1 cellular context compared by ENCODE assay signal in genomic region chr17:55301521-55302406, GRCh38.
TF ChIP-seq lines count a peak whose summit lies in the region.

No MANE protein-coding gene starts in this region.

TF ChIP-seq in HepG2, 621 proteins besides CTCF, POLR2A, EP300 and RAD21 (continued from another document and continues in another):
- no peak for TF ChIP-seq GRHL1 (CRISPR knock-in tag; conservative IDR thresholded peaks at IDR 0.05)
- TF ChIP-seq ZNF577 (CRISPR knock-in tag; IDR thresholded peaks at IDR 0.05; ENCODE audit: borderline replicate concordance, low read depth) = no peak
- TF ChIP-seq ZC3H13 (CRISPR knock-in tag; IDR thresholded peaks at IDR 0.05) = no peak
- TF ChIP-seq MIER3 (CRISPR knock-in tag; IDR thresholded peaks at IDR 0.05; ENCODE audit: borderline replicate concordance) = peak; percentile 83; the same call in 1 of the 2 replicates
- TF ChIP-seq HIC2 (CRISPR knock-in tag; IDR thresholded peaks at IDR 0.05; ENCODE audit: low read depth) = no peak
- TF ChIP-seq ZNF558 (CRISPR knock-in tag; IDR thresholded peaks at IDR 0.05; ENCODE audit: borderline replicate concordance) = no peak
- no peak for TF ChIP-seq ZNF724P (CRISPR knock-in tag; IDR thresholded peaks at IDR 0.05; ENCODE audit: borderline replicate concordance)
- no peak for TF ChIP-seq ZFP82 (CRISPR knock-in tag; IDR thresholded peaks at IDR 0.05; ENCODE audit: borderline replicate concordance)
- 0 out of 2 replicates have a peak, but pooled peaks have one; percentile 59 for TF ChIP-seq MLLT10 (CRISPR knock-in tag; IDR thresholded peaks at IDR 0.05)
- peak; percentile 92 for TF ChIP-seq ZNF747 (CRISPR knock-in tag; IDR thresholded peaks at IDR 0.05; ENCODE audit: borderline replicate concordance)
- TF ChIP-seq ZSCAN30 (CRISPR knock-in tag; IDR thresholded peaks at IDR 0.05) = no peak
- TF ChIP-seq ZNF501 (CRISPR knock-in tag; IDR thresholded peaks at IDR 0.05) = peak; percentile 65; the same call in 1 of the 2 replicates
- TF ChIP-seq SP2 (CRISPR knock-in tag; IDR thresholded peaks at IDR 0.05) = no peak
- peak; percentile 49; the same call in 1 of the 2 replicates for TF ChIP-seq SIX4 (CRISPR knock-in tag; IDR thresholded peaks at IDR 0.05)
- TF ChIP-seq JUNB (CRISPR knock-in tag; IDR thresholded peaks at IDR 0.05; ENCODE audit: borderline replicate concordance) = no peak
- peak; percentile 75; the same call in 1 of the 2 replicates for TF ChIP-seq ZFP90 (CRISPR knock-in tag; IDR thresholded peaks at IDR 0.05; ENCODE audit: borderline replicate concordance)
- TF ChIP-seq FOXP1 (IDR thresholded peaks at IDR 0.05) = no peak
- peak; percentile 60; the same call in 1 of the 2 replicates for TF ChIP-seq FOXP1 (CRISPR knock-in tag; IDR thresholded peaks at IDR 0.05)
- TF ChIP-seq NKX3-1 (CRISPR knock-in tag; IDR thresholded peaks at IDR 0.05) = 0 out of 2 replicates have a peak, but pooled peaks have one; percentile 34
- no peak for TF ChIP-seq FOXM1 (CRISPR knock-in tag; IDR thresholded peaks at IDR 0.05)
- TF ChIP-seq FIP1L1 (IDR thresholded peaks at IDR 0.05; ENCODE audit: borderline replicate concordance, insufficient read depth, low read depth, low read length) = no peak
- no peak for TF ChIP-seq E2F1 (CRISPR knock-in tag; IDR thresholded peaks at IDR 0.05)
- TF ChIP-seq ZSCAN5A (CRISPR knock-in tag; IDR thresholded peaks at IDR 0.05; ENCODE audit: borderline replicate concordance) = no peak; the same call in 1 of the 2 replicates
- TF ChIP-seq ARID2 (CRISPR knock-in tag; IDR thresholded peaks at IDR 0.05; ENCODE audit: borderline replicate concordance) = peak; percentile 16; the same call in 1 of the 2 replicates
- no peak for TF ChIP-seq RBAK (CRISPR knock-in tag; IDR thresholded peaks at IDR 0.05)
- 0 out of 2 replicates have a peak, but pooled peaks have one; percentile 39 for TF ChIP-seq SNAPC2 (CRISPR knock-in tag; IDR thresholded peaks at IDR 0.05)
- no peak for TF ChIP-seq ZNF878 (CRISPR knock-in tag; IDR thresholded peaks at IDR 0.05)
- TF ChIP-seq CBX5 (CRISPR knock-in tag; IDR thresholded peaks at IDR 0.05; ENCODE audit: borderline replicate concordance) = 0 out of 2 replicates have a peak, but pooled peaks have one; percentile 62
- TF ChIP-seq KLF6 (CRISPR knock-in tag; IDR thresholded peaks at IDR 0.05) = no peak
- TF ChIP-seq MLXIP (CRISPR knock-in tag; IDR thresholded peaks at IDR 0.05; ENCODE audit: borderline replicate concordance) = no peak
- TF ChIP-seq NFE2L2 (IDR thresholded peaks at IDR 0.05; ENCODE audit: low read length) = no peak
- TF ChIP-seq NR2F1 (CRISPR knock-in tag; IDR thresholded peaks at IDR 0.05) = 0 out of 4 replicates have a peak, but pooled peaks of 1 of the 2 experiments have one; percentile 20
- peak; percentile 84 for TF ChIP-seq ZBTB7B (CRISPR knock-in tag; IDR thresholded peaks at IDR 0.05)
- peak; percentile 77 for TF ChIP-seq CREM (IDR thresholded peaks at IDR 0.05)
- TF ChIP-seq CREM (CRISPR knock-in tag; IDR thresholded peaks at IDR 0.05) = no peak
- TF ChIP-seq ZNF142 (CRISPR knock-in tag; IDR thresholded peaks at IDR 0.05) = no peak
- TF ChIP-seq JUN (CRISPR knock-in tag; IDR thresholded peaks at IDR 0.05) = peak; percentile 77; the same call in 1 of the 2 replicates
- TF ChIP-seq PITX1 (CRISPR knock-in tag; IDR thresholded peaks at IDR 0.05) = peak; percentile 93
- TF ChIP-seq MATR3 (CRISPR knock-in tag; IDR thresholded peaks at IDR 0.05) = no peak
- TF ChIP-seq ATF6 (CRISPR knock-in tag; conservative IDR thresholded peaks at IDR 0.05) = no peak
- TF ChIP-seq GABPB1 (CRISPR knock-in tag; IDR thresholded peaks at IDR 0.05) = no peak
- peak; percentile 87 for TF ChIP-seq HOMEZ (CRISPR knock-in tag; IDR thresholded peaks at IDR 0.05; ENCODE audit: low read depth)
